ENCODE assay signal across 16 cellular contexts in genomic region chr11:13324141-13324540, GRCh38. TPM values are rescaled to one million over a fixed set of nuclear protein-coding genes. Genes with fewer than 3 reads are reported as not detected.
A peak's percentile ranks its signal among the peaks of the same experiment; 100 is the strongest.
DNase-seq lines count a peak whose midpoint lies in the region; ATAC-seq lines count a peak whose summit lies in the region.
"Had no signal": no experiment of that assay in that cellular context is flagged by ENCODE, and none has a peak within 500 bp of the region (broad histone marks: within the 10 kb centered on the region; RNA-seq: fewer than 3 reads in every experiment).

No MANE protein-coding gene starts in this region.

- no peaks in the 10 kb centered on the region for H3K36me3 Mint-ChIP-seq in activated T-cell treated with anti-CD3 and anti-CD28 coated beads, Interleukin-2, amount 50 U/mL, for 72 hours (ENCODE audit: insufficient read depth in 2 of 2)
- H3K36me3 Mint-ChIP-seq in activated T-cell treated with anti-CD3 and anti-CD28 coated beads, Interleukin-2, amount 50 U/mL, for 24 hours (ENCODE audit: low read depth), result peaks cover 31% of the 10 kb centered on the region
- peaks cover 31% of the 10 kb centered on the region for H3K36me3 Mint-ChIP-seq in central memory CD8-positive, alpha-beta T cell (ENCODE audit: insufficient read depth)
- H3K36me3 Mint-ChIP-seq in natural killer cell treated with Interleukin-12 subunit alpha and Interleukin-12 subunit beta and Interleukin-15 and Interleukin-18, amount 100 ng/mL, for 72 hours, result peaks cover 4% of the 10 kb centered on the region

- no peak overlapping the region for H3K4me3 Mint-ChIP-seq in activated T-cell treated with anti-CD3 and anti-CD28 coated beads, Interleukin-2, amount 50 U/mL, for 72 hours
- no peak overlapping the region for H3K4me3 Mint-ChIP-seq in activated T-cell treated with anti-CD3 and anti-CD28 coated beads, Interleukin-2, amount 50 U/mL, for 24 hours
- no peak overlapping the region for H3K4me3 Mint-ChIP-seq in central memory CD8-positive, alpha-beta T cell
- no peak overlapping the region for H3K4me3 Mint-ChIP-seq in natural killer cell treated with Interleukin-12 subunit alpha and Interleukin-12 subunit beta and Interleukin-15 and Interleukin-18, amount 100 ng/mL, for 72 hours

- no peaks in the 10 kb centered on the region for H3K27me3 Mint-ChIP-seq in activated T-cell treated with anti-CD3 and anti-CD28 coated beads, Interleukin-2, amount 50 U/mL, for 72 hours (ENCODE audit: low read depth)
- H3K27me3 Mint-ChIP-seq in activated T-cell treated with anti-CD3 and anti-CD28 coated beads, Interleukin-2, amount 50 U/mL, for 24 hours, result no peaks in the 10 kb centered on the region
- H3K27me3 Mint-ChIP-seq in central memory CD8-positive, alpha-beta T cell, result no peaks in the 10 kb centered on the region
- H3K27me3 Mint-ChIP-seq in natural killer cell treated with Interleukin-12 subunit alpha and Interleukin-12 subunit beta and Interleukin-15 and Interleukin-18, amount 100 ng/mL, for 72 hours, result no peaks in the 10 kb centered on the region

- H3K27ac ChIP-seq in caudate nucleus (ENCODE audit: low read depth, low read length), result no peak overlapping the region
- H3K27ac ChIP-seq: BLaER1 had no signal

- H3K4me1 Mint-ChIP-seq in activated T-cell treated with anti-CD3 and anti-CD28 coated beads, Interleukin-2, amount 50 U/mL, for 72 hours (ENCODE audit: low read depth), result peaks cover 41% of the 10 kb centered on the region
- peaks cover 42% of the 10 kb centered on the region for H3K4me1 Mint-ChIP-seq in activated T-cell treated with anti-CD3 and anti-CD28 coated beads, Interleukin-2, amount 50 U/mL, for 24 hours (ENCODE audit: low read depth)
- H3K4me1 Mint-ChIP-seq in central memory CD8-positive, alpha-beta T cell, result peaks cover 65% of the 10 kb centered on the region
- peaks cover 52 to 57% of the 10 kb centered on the region in 2 donors for H3K4me1 Mint-ChIP-seq in natural killer cell treated with Interleukin-12 subunit alpha and Interleukin-12 subunit beta and Interleukin-15 and Interleukin-18, amount 100 ng/mL, for 72 hours (ENCODE audit: low read depth in 2 of 2)

- no peak for DNase-seq in activated T-cell treated with anti-CD3 and anti-CD28 coated beads, Interleukin-2, amount 50 U/mL, for 72 hours
- DNase-seq in activated T-cell treated with anti-CD3 and anti-CD28 coated beads, Interleukin-2, amount 50 U/mL, for 24 hours, result no peak
- DNase-seq in central memory CD8-positive, alpha-beta T cell (ENCODE audit: low spot score in 2 of 2), result no peak
- no peak for DNase-seq in natural killer cell treated with Interleukin-12 subunit alpha and Interleukin-12 subunit beta and Interleukin-15 and Interleukin-18, amount 100 ng/mL, for 72 hours (ENCODE audit: low spot score)
- DNase-seq in COR-L47 (lab: John Stamatoyannopoulos, UW), result no peak
- no peak for DNase-seq in stimulated activated CD4-positive, alpha-beta T cell treated with anti-CD3 and anti-CD28 coated beads, Interleukin-15, amount 100 ng/mL, for 24 hours
- DNase-seq in caudate nucleus (lab: John Stamatoyannopoulos, UW), result no peak
- no peak for DNase-seq in kidney glomerular epithelial cell (lab: John Stamatoyannopoulos, UW)
- DNase-seq: Caco-2, DMS153, EL, KBM-7, NCI-H1417 treated with DMSO at 0.1 percent for 48 hours, NCI-H2029, NCI-H82 had no signal

- ATAC-seq in activated T-cell treated with anti-CD3 and anti-CD28 coated beads, Interleukin-2, amount 50 U/mL, for 72 hours (replicated peaks in 1 of 2), result no peak
- no peak for ATAC-seq in central memory CD8-positive, alpha-beta T cell (replicated peaks; ENCODE audit: extremely low read depth, poor library complexity, severe bottlenecking)
- no peak for ATAC-seq in natural killer cell treated with Interleukin-12 subunit alpha and Interleukin-12 subunit beta and Interleukin-15 and Interleukin-18, amount 100 ng/mL, for 72 hours

- H3K27ac Mint-ChIP-seq in activated T-cell treated with anti-CD3 and anti-CD28 coated beads, Interleukin-2, amount 50 U/mL, for 72 hours, result peak overlapping the region; percentile 14
- H3K27ac Mint-ChIP-seq in activated T-cell treated with anti-CD3 and anti-CD28 coated beads, Interleukin-2, amount 50 U/mL, for 24 hours, result no peak overlapping the region
- peak overlapping the region; percentile 58 for H3K27ac Mint-ChIP-seq in central memory CD8-positive, alpha-beta T cell (ENCODE audit: low read depth)
- peak overlapping the region; percentile 11 to 24 for H3K27ac Mint-ChIP-seq in natural killer cell treated with Interleukin-12 subunit alpha and Interleukin-12 subunit beta and Interleukin-15 and Interleukin-18, amount 100 ng/mL, for 72 hours

- H3K9me3 Mint-ChIP-seq in activated T-cell treated with anti-CD3 and anti-CD28 coated beads, Interleukin-2, amount 50 U/mL, for 72 hours, result no peaks in the 10 kb centered on the region
- no peaks in the 10 kb centered on the region for H3K9me3 Mint-ChIP-seq in activated T-cell treated with anti-CD3 and anti-CD28 coated beads, Interleukin-2, amount 50 U/mL, for 24 hours
- H3K9me3 Mint-ChIP-seq in central memory CD8-positive, alpha-beta T cell, result no peaks in the 10 kb centered on the region
- no peaks in the 10 kb centered on the region for H3K9me3 Mint-ChIP-seq in natural killer cell treated with Interleukin-12 subunit alpha and Interleukin-12 subunit beta and Interleukin-15 and Interleukin-18, amount 100 ng/mL, for 72 hours

RNA-seq across cellular contexts. Expression of gene BMAL1, which starts 46.6 kb away (rescaled TPM):
- 10 to 100 TPM; 29.6 to 43.5 TPM for total RNA-seq in activated T-cell treated with anti-CD3 and anti-CD28 coated beads, Interleukin-2, amount 50 U/mL, for 72 hours
- total RNA-seq in natural killer cell treated with Interleukin-12 subunit alpha and Interleukin-12 subunit beta and Interleukin-15 and Interleukin-18, amount 100 ng/mL, for 72 hours, result 10 to 100 TPM; 61.4 to 82.1 TPM
